In the genomic region with DNA sequence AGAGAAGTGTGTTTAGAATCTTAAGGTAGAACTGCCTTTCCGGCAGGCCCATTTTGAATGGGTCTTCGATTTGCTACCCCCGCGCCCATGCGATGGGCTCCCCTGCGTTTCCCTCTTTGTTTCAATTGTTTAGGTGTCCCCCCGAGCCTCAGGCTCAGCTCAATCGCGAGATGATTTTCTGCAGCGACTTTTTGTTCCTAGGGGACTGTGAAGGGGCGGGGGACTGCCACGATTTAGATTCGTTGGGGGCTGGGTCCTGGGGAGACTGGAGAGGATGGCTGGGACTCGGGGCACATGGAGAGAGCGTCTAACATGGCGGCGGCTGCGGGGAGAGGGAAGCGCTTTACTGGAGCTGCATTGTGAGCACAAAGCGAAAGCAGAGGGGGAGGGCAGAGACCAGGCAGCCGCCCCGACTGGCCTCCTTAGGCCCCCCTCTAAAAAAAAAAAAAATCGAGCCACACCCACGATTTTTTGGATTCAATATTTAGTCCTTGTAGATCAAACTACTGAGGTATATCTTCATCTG, we compare ENCODE assay signal across 8 cellular contexts. TPM values are rescaled to one million over a fixed set of nuclear protein-coding genes. Genes with fewer than 3 reads are reported as not detected.
DNase-seq lines count a peak whose midpoint lies in the region; ATAC-seq and TF ChIP-seq lines count a peak whose summit lies in the region.

No MANE protein-coding gene starts in this region.

- intact Hi-C loops in CD14-positive monocyte (cut with micrococcal nuclease) = loop anchor here in 1 of 2 donors (5.0 to 10.0 kb wide), 3 partner anchors 56 to 798 kb away; partner anchors contain the start of gene HIPK3

- H3K4me1 Mint-ChIP-seq in CD14-positive monocyte (peaks cover 45% of the 10 kb centered on the region), IgD-negative memory B cell (peaks cover 23 to 33% (median 26%) of the 10 kb centered on the region in 3 donors)

- H3K4me1 ChIP-seq in RWPE2 (ENCODE audit: insufficient read depth, poor library complexity, severe bottlenecking) = peaks cover 30% of the 10 kb centered on the region

- H3K27me3 Mint-ChIP-seq in CD14-positive monocyte (ENCODE audit: low read depth in 3 of 3) (peaks cover 0 to 1% (median 0%) of the 10 kb centered on the region in 3 donors), IgD-negative memory B cell (no peaks in the 10 kb centered on the region)

- H3K27ac Mint-ChIP-seq in CD14-positive monocyte (peak overlapping the region; percentile 90 to 96 (median 93)), IgD-negative memory B cell (peak overlapping the region; percentile 96 to 99 (median 96))

- H3K4me3 Mint-ChIP-seq in CD14-positive monocyte = peak overlapping the region; percentile 98 to 99
- H3K4me3 Mint-ChIP-seq in IgD-negative memory B cell = peak overlapping the region; percentile 95 to 99 (median 98)

- H3K27ac ChIP-seq in RWPE2 (ENCODE audit: poor library complexity, severe bottlenecking) = peak overlapping the region; percentile 91

- ATAC-seq in GM19463 (IDR thresholded peaks at IDR 0.05; ENCODE audit: unreplicated experiment) (peak; percentile 39), RWPE2 (ENCODE audit: low read depth) (peak; percentile 50)

- H3K9me3 Mint-ChIP-seq in CD14-positive monocyte (no peaks in the 10 kb centered on the region), IgD-negative memory B cell (no peaks in the 10 kb centered on the region)

- no peaks in the 10 kb centered on the region for H3K9me3 ChIP-seq in RWPE2 (ENCODE audit: severe bottlenecking)

- H3K27me3 ChIP-seq in RWPE2 (ENCODE audit: insufficient read depth, poor library complexity, severe bottlenecking) = no peaks in the 10 kb centered on the region

- peak overlapping the region; percentile 84 for H3K4me3 ChIP-seq in RWPE2 (ENCODE audit: severe bottlenecking)

- peaks cover 3 to 9% of the 10 kb centered on the region in 2 donors for H3K36me3 Mint-ChIP-seq in CD14-positive monocyte
- H3K36me3 Mint-ChIP-seq in IgD-negative memory B cell = no peaks in the 10 kb centered on the region

- TF ChIP-seq CTCF in CD14-positive monocyte (IDR thresholded peaks at IDR 0.05) (no peak), RWPE2 (IDR thresholded peaks at IDR 0.05; ENCODE audit: poor library complexity, severe bottlenecking) (no peak)

- H3K36me3 ChIP-seq in RWPE2 (ENCODE audit: low read depth) = peaks cover 58% of the 10 kb centered on the region

- DNase-seq in CD14-positive monocyte (ENCODE audit: low spot score) = peak; percentile 60
- DNase-seq in RWPE2 (ENCODE audit: low spot score) = peak; percentile 76
- DNase-seq in activated gamma-delta T cell treated with anti-CD3 and anti-CD28 coated beads, Interleukin-2, amount 50 U/mL, for 16 hours (ENCODE audit: low read depth) = peak; percentile 67
- peak; percentile 42 for DNase-seq in foreskin melanocyte
- DNase-seq in nucleus accumbens (lab: John Stamatoyannopoulos, UW) = peak in 49 of 56 donors; percentile 3 to 71 (median 28)
- peak; percentile 55 for DNase-seq in superior temporal gyrus (ENCODE audit: extremely low spot score)

RNA-seq across cellular contexts. Expression of gene CAPRIN1, which starts 1.7 kb away (rescaled TPM):
- polyA plus RNA-seq in CD14-positive monocyte = 10 to 100 TPM; 59.2 to 81.5 TPM
- polyA plus RNA-seq in IgD-negative memory B cell = 63.5 TPM

RNA-seq across cellular contexts. Expression of gene NAT10, which starts 52.2 kb away (rescaled TPM):
- polyA plus RNA-seq in CD14-positive monocyte (10 to 100 TPM; 10.1 to 13.3 TPM), IgD-negative memory B cell (35.7 TPM)

Comparison
In these comparisons a context has a peak if more than half of its experiments do, and no peak if none do; other contexts are left out.
1. Peak in every context shown above with its lines: DNase-seq, ATAC-seq, H3K4me3 ChIP-seq and H3K27ac ChIP-seq.